Comparison of ENCODE assay signal across 13 cellular contexts in the genomic region with DNA sequence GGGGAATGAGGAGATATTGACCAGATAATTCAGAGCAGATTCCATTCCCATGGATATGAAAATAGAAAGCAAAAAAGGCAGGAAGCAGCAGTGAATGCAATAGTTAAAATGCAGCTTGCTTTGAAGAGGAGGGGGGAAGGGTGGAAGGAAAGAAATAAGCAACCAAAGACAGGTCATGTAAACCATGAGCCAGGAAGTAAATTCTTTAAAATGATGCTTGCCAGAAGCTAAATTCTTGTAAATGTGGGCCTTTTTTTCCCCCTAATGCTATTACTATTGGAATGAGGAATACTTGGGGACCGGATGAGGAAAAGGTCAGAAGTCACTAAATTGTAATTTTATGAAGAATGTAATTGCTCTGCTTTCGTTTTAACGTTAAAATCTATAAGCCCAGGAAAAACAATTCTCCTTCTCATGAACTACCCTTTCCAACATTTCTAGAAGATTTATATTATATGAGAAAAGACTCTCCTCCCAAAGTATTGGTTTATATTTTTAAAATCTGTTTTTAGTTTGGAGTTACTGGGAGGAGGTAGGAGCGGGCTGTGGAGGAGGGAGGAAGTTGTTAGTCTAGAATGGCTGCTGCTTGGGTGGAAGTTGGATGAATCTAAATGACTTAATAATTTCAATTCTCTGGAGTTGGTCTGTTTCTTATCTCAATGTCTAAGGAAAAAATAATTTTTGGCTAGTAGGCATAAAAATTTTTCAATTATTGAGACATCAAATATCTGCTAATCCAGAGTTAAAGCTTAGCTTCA.
DNase-seq lines count a peak whose midpoint lies in the region; ATAC-seq and TF ChIP-seq lines count a peak whose summit lies in the region.
"Had no signal": no experiment of that assay in that cellular context is flagged by ENCODE, and none has a peak within 500 bp of the region (broad histone marks: within the 10 kb centered on the region; RNA-seq: fewer than 3 reads in every experiment).

No MANE protein-coding gene starts in this region.

- H3K9me3 Mint-ChIP-seq in HFFc6: no peaks in the 10 kb centered on the region; the same call in 1 of the 2 replicates
- H3K9me3 Mint-ChIP-seq in progenitor cell of endocrine pancreas (ENCODE audit: low read depth): no peaks in the 10 kb centered on the region

- peaks cover 43% of the 10 kb centered on the region for H3K4me1 Mint-ChIP-seq in HFFc6 (ENCODE audit: low read depth)
- no peaks in the 10 kb centered on the region for H3K4me1 Mint-ChIP-seq in progenitor cell of endocrine pancreas (ENCODE audit: low read depth)

- H3K4me3 ChIP-seq in colonic mucosa (no peak overlapping the region), lower lobe of right lung (no peak overlapping the region), tibial artery (peak overlapping the region; percentile 21 to 35)
- H3K4me3 ChIP-seq: cardiac muscle cell had no signal

- no peaks in the 10 kb centered on the region for H3K9me3 ChIP-seq in colonic mucosa
- H3K9me3 ChIP-seq in lower lobe of right lung: no peaks in the 10 kb centered on the region
- H3K9me3 ChIP-seq in tibial artery: no peaks in the 10 kb centered on the region
- H3K9me3 ChIP-seq: upper lobe of left lung had no signal

- H3K27me3 Mint-ChIP-seq in HFFc6 (ENCODE audit: insufficient read depth) (peaks cover 3% of the 10 kb centered on the region), progenitor cell of endocrine pancreas (no peaks in the 10 kb centered on the region)

- no peaks in the 10 kb centered on the region for H3K36me3 Mint-ChIP-seq in HFFc6 (ENCODE audit: low read depth)
- no peaks in the 10 kb centered on the region for H3K36me3 Mint-ChIP-seq in progenitor cell of endocrine pancreas (ENCODE audit: insufficient read depth)

- H3K9ac ChIP-seq in colonic mucosa (ENCODE audit: low read depth in 2 of 2, low read length in 2 of 2): no peak overlapping the region

- no peaks in the 10 kb centered on the region for H3K27me3 ChIP-seq in colonic mucosa
- no peaks in the 10 kb centered on the region for H3K27me3 ChIP-seq in lower lobe of right lung (ENCODE audit: low read depth)
- no peaks in the 10 kb centered on the region for H3K27me3 ChIP-seq in tibial artery
- H3K27me3 ChIP-seq: cardiac muscle cell, upper lobe of left lung had no signal

- peak; percentile 57 for DNase-seq in HFFc6
- DNase-seq in colonic mucosa: no peak
- DNase-seq in lower lobe of right lung: no peak
- DNase-seq in tibial artery: no peak
- no peak for DNase-seq in progenitor cell of endocrine pancreas (ENCODE audit: low spot score, unreplicated experiment)
- DNase-seq in germinal center (ENCODE audit: low spot score): no peak
- DNase-seq: activated CD8-positive, alpha-beta memory T cell treated with anti-CD3 and anti-CD28 coated beads, Interleukin-2, amount 50 U/mL, for 48 hours; H7; head of caudate nucleus; NCI-H1105; upper lobe of left lung had no signal

- H3K36me3 ChIP-seq in colonic mucosa (no peaks in the 10 kb centered on the region), lower lobe of right lung (no peaks in the 10 kb centered on the region), tibial artery (no peaks in the 10 kb centered on the region)
- H3K36me3 ChIP-seq: cardiac muscle cell, upper lobe of left lung had no signal

- H3K27ac ChIP-seq in colonic mucosa (peak overlapping the region; percentile 12), lower lobe of right lung (peak overlapping the region; percentile 46), tibial artery (peak overlapping the region; percentile 57 to 69)
- H3K27ac ChIP-seq: cardiac muscle cell had no signal

- peak overlapping the region; percentile 86 for H3K27ac Mint-ChIP-seq in HFFc6
- no peak overlapping the region for H3K27ac Mint-ChIP-seq in progenitor cell of endocrine pancreas

- H3K4me3 Mint-ChIP-seq in HFFc6: peak overlapping the region; percentile 84
- H3K4me3 Mint-ChIP-seq in progenitor cell of endocrine pancreas (ENCODE audit: low read depth): no peak overlapping the region

- ATAC-seq in lower lobe of right lung: no peak
- no peak for ATAC-seq in HG02973 (IDR thresholded peaks at IDR 0.05; ENCODE audit: unreplicated experiment)

- H3K4me1 ChIP-seq in colonic mucosa (no peaks in the 10 kb centered on the region), lower lobe of right lung (no peaks in the 10 kb centered on the region), tibial artery (peaks cover 0 to 25% (median 8%) of the 10 kb centered on the region in 4 donors)
- H3K4me1 ChIP-seq: upper lobe of left lung had no signal

- intact Hi-C loops in colonic mucosa (cut with DNase I) (no loop called here), lower lobe of right lung (cut with DNase I) (no loop called here), tibial artery (cut with DNase I; ENCODE audit: low total_unique reads) (no loop called here)

- no peak for TF ChIP-seq CTCF in HFFc6 (IDR thresholded peaks at IDR 0.05)
- TF ChIP-seq CTCF in colonic mucosa (IDR thresholded peaks at IDR 0.05): no peak
- TF ChIP-seq CTCF in lower lobe of right lung (IDR thresholded peaks at IDR 0.05): no peak
- no peak for TF ChIP-seq CTCF in tibial artery (IDR thresholded peaks at IDR 0.05)
- TF ChIP-seq CTCF in progenitor cell of endocrine pancreas (IDR thresholded peaks at IDR 0.05; ENCODE audit: unreplicated experiment): no peak

Comparison
In these comparisons a context has a peak if more than half of its experiments do, and no peak if none do; other contexts are left out.
1. H3K27ac ChIP-seq: peak in every context shown above with its lines; median percentile 63 in tibial artery; 46 in lower lobe of right lung; 12 in colonic mucosa.
2. H3K4me3 ChIP-seq: peak in tibial artery (2 of 2); none in colonic mucosa (single experiment) and lower lobe of right lung (single experiment).